Comparison of ENCODE assay signal across 16 cellular contexts in the genomic region with DNA sequence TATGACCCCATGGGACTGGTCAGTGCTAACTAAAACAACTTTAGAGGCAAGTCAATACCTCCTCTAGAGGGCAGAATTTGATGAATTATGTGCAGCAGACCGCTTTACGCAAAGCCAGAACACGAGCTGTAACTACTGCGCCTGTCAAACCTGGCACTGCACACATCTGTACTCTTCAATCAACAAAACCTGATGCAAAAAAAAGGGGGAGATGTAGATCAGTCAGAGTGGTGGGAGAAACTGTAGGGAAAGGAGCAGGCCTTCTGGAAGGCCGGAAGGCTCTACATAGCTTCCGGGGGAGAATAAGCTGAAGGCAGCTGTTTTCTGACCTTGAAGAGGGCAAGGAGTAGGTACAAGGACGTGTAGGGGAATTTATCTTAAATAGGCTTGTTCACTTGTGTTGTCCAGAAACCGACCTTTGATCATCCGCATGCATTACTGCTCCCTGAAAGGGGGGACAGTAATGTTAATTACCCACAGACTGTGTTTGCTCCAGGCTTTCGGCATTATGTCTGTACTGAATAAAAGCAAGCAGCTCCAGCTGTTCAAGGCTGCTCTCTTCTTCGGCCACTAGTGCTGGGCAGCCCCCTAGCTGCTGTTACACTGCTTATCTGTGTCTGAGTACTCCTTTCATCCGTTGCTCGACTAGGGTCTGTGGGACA. TPM values are rescaled to one million over a fixed set of nuclear protein-coding genes. Genes with fewer than 3 reads are reported as not detected.
DNase-seq lines count a peak whose midpoint lies in the region; ATAC-seq and TF ChIP-seq lines count a peak whose summit lies in the region.
"Had no signal": no experiment of that assay in that cellular context is flagged by ENCODE, and none has a peak within 500 bp of the region (broad histone marks: within the 10 kb centered on the region; RNA-seq: fewer than 3 reads in every experiment).

No MANE protein-coding gene starts in this region.

- H3K27me3 ChIP-seq in OCI-LY3 (ENCODE audit: low read depth, low read length) = no peaks in the 10 kb centered on the region
- H3K27me3 ChIP-seq: esophagus squamous epithelium, suprapubic skin had no signal

- peaks cover 4% of the 10 kb centered on the region for H3K4me1 Mint-ChIP-seq in stimulated activated effector memory CD8-positive, alpha-beta T cell treated with anti-CD3 and anti-CD28 coated beads, Interleukin-12 subunit alpha, Interleukin-12 subunit beta, amount 100 ng/mL, for 72 hours

- no peak overlapping the region for H3K4me3 ChIP-seq in OCI-LY3 (ENCODE audit: low read length)
- H3K4me3 ChIP-seq in epithelial cell of proximal tubule (ENCODE audit: low read depth, low read length) = no peak overlapping the region
- H3K4me3 ChIP-seq: esophagus squamous epithelium, suprapubic skin had no signal

- H4K20me1 ChIP-seq in OCI-LY3 (ENCODE audit: insufficient read depth, low read length) = no peaks in the 10 kb centered on the region

- peaks cover 18% of the 10 kb centered on the region for H3K36me3 ChIP-seq in OCI-LY3 (replicated peaks; ENCODE audit: low read depth, low read length)
- H3K36me3 ChIP-seq: suprapubic skin had no signal

- H3K27ac ChIP-seq in OCI-LY3 (ENCODE audit: low read length) = no peak overlapping the region
- H3K27ac ChIP-seq: esophagus squamous epithelium, suprapubic skin had no signal

- peak; percentile 37 for TF ChIP-seq CTCF in OCI-LY3 (IDR thresholded peaks at IDR 0.05; ENCODE audit: low read depth, low read length)
- TF ChIP-seq CTCF in epithelial cell of proximal tubule (conservative IDR thresholded peaks at IDR 0.05; ENCODE audit: low read depth, low read length) = peak; percentile 36

- no peaks in the 10 kb centered on the region for H3K79me2 ChIP-seq in OCI-LY3 (ENCODE audit: low read length)

- H3K4me2 ChIP-seq in OCI-LY3 (ENCODE audit: low read length) = no peak overlapping the region

- H3K36me3 Mint-ChIP-seq in stimulated activated effector memory CD8-positive, alpha-beta T cell treated with anti-CD3 and anti-CD28 coated beads, Interleukin-12 subunit alpha, Interleukin-12 subunit beta, amount 100 ng/mL, for 72 hours = peaks cover 17% of the 10 kb centered on the region

- no peak for ATAC-seq in stimulated activated effector memory CD8-positive, alpha-beta T cell treated with anti-CD3 and anti-CD28 coated beads, Interleukin-12 subunit alpha, Interleukin-12 subunit beta, amount 100 ng/mL, for 72 hours
- no peak for ATAC-seq in GM18867 (IDR thresholded peaks at IDR 0.05; ENCODE audit: unreplicated experiment)
- ATAC-seq: T-cell had no signal

- H3K9ac ChIP-seq in OCI-LY3 (ENCODE audit: low read length) = no peak overlapping the region

- H3K27ac Mint-ChIP-seq in stimulated activated effector memory CD8-positive, alpha-beta T cell treated with anti-CD3 and anti-CD28 coated beads, Interleukin-12 subunit alpha, Interleukin-12 subunit beta, amount 100 ng/mL, for 72 hours = peak overlapping the region; percentile 38

- H2AFZ ChIP-seq in OCI-LY3 (ENCODE audit: low read depth, low read length) = no peak overlapping the region

- no peaks in the 10 kb centered on the region for H3K9me3 Mint-ChIP-seq in stimulated activated effector memory CD8-positive, alpha-beta T cell treated with anti-CD3 and anti-CD28 coated beads, Interleukin-12 subunit alpha, Interleukin-12 subunit beta, amount 100 ng/mL, for 72 hours
- H3K9me3 Mint-ChIP-seq: T-cell had no signal

- no peak overlapping the region for H3K4me3 Mint-ChIP-seq in stimulated activated effector memory CD8-positive, alpha-beta T cell treated with anti-CD3 and anti-CD28 coated beads, Interleukin-12 subunit alpha, Interleukin-12 subunit beta, amount 100 ng/mL, for 72 hours
- H3K4me3 Mint-ChIP-seq: T-cell had no signal

- H3K4me1 ChIP-seq in OCI-LY3 (ENCODE audit: low read length) = no peaks in the 10 kb centered on the region
- H3K4me1 ChIP-seq: esophagus squamous epithelium, suprapubic skin had no signal

- DNase-seq in DMS53 (lab: John Stamatoyannopoulos, UW) (peak; percentile 5), DMS53 treated with DMSO at 0.1 percent for 48 hours (lab: John Stamatoyannopoulos, UW; ENCODE audit: unreplicated experiment) (no peak), epithelial cell of proximal tubule (ENCODE audit: low read depth) (no peak), HUDEP-2 (lab: John Stamatoyannopoulos, UW; ENCODE audit: unreplicated experiment in 76 of 76) (no peak), activated gamma-delta T cell (lab: John Stamatoyannopoulos, UW) (no peak)
- no peak for DNase-seq in stimulated activated effector memory CD8-positive, alpha-beta T cell treated with anti-CD3 and anti-CD28 coated beads, Interleukin-12 subunit alpha, Interleukin-12 subunit beta, amount 100 ng/mL, for 72 hours (ENCODE audit: low spot score in 2 of 2)
- DNase-seq: activated CD4-positive, alpha-beta T cell treated with anti-CD3 and anti-CD28 coated beads for 1 hour; activated T-cell treated with anti-CD3 and anti-CD28 coated beads, Interleukin-2, amount 50 U/mL, for 1 hour; DMS79; esophagus squamous epithelium; NCI-H2081 treated with DMSO at 0.1 percent for 48 hours; stimulated activated CD4-positive, alpha-beta T cell treated with anti-CD3 and anti-CD28 coated beads, Interleukin-12 subunit alpha, Interleukin-12 subunit beta, amount 100 ng/mL, for 4 hours; T-cell had no signal

- H3K9me3 ChIP-seq in OCI-LY3 (ENCODE audit: insufficient read depth, low read length) = no peaks in the 10 kb centered on the region
- H3K9me3 ChIP-seq: esophagus squamous epithelium, suprapubic skin had no signal

RNA-seq across cellular contexts. Expression of gene GPR160, which starts 41.0 kb away (rescaled TPM):
- total RNA-seq in epithelial cell of proximal tubule = 11.0 and 23.9 TPM in 2 replicates
